In genomic region chr11:57473208-57473930, GRCh38 we compare ENCODE assay signal across 2 cellular contexts.
TF ChIP-seq lines count a peak whose summit lies in the region.

No MANE protein-coding gene starts in this region.

TF ChIP-seq in GM23338, 12 proteins besides CTCF, POLR2A, EP300 and RAD21 (continued from another document):
- TF ChIP-seq, protein P1, sequence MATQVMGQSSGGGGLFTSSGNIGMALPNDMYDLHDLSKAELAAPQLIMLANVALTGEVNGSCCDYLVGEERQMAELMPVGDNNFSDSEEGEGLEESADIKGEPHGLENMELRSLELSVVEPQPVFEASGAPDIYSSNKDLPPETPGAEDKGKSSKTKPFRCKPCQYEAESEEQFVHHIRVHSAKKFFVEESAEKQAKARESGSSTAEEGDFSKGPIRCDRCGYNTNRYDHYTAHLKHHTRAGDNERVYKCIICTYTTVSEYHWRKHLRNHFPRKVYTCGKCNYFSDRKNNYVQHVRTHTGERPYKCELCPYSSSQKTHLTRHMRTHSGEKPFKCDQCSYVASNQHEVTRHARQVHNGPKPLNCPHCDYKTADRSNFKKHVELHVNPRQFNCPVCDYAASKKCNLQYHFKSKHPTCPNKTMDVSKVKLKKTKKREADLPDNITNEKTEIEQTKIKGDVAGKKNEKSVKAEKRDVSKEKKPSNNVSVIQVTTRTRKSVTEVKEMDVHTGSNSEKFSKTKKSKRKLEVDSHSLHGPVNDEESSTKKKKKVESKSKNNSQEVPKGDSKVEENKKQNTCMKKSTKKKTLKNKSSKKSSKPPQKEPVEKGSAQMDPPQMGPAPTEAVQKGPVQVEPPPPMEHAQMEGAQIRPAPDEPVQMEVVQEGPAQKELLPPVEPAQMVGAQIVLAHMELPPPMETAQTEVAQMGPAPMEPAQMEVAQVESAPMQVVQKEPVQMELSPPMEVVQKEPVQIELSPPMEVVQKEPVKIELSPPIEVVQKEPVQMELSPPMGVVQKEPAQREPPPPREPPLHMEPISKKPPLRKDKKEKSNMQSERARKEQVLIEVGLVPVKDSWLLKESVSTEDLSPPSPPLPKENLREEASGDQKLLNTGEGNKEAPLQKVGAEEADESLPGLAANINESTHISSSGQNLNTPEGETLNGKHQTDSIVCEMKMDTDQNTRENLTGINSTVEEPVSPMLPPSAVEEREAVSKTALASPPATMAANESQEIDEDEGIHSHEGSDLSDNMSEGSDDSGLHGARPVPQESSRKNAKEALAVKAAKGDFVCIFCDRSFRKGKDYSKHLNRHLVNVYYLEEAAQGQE (IDR thresholded peaks at IDR 0.05; ENCODE audit: unreplicated experiment) = no peak
- TF ChIP-seq STAT1 (IDR thresholded peaks at IDR 0.05; ENCODE audit: unreplicated experiment) (no peak), EZH2phosphoT487 (IDR thresholded peaks at IDR 0.05; ENCODE audit: unreplicated experiment) (no peak), ZNF462 (CRISPR knock-in tag; IDR thresholded peaks at IDR 0.05) (no peak), ETS1 (IDR thresholded peaks at IDR 0.05) (no peak), ZNF331 (CRISPR knock-in tag; IDR thresholded peaks at IDR 0.05; ENCODE audit: low read depth) (no peak), POLR2AphosphoS5 (IDR thresholded peaks at IDR 0.05; ENCODE audit: low read depth) (no peak), JUNB (IDR thresholded peaks at IDR 0.05; ENCODE audit: unreplicated experiment) (no peak), NANOG (IDR thresholded peaks at IDR 0.05; ENCODE audit: borderline replicate concordance) (no peak), EZH2 (IDR thresholded peaks at IDR 0.05; ENCODE audit: low read depth, unreplicated experiment) (no peak), CREB1 (CRISPR knock-in tag; IDR thresholded peaks at IDR 0.05; ENCODE audit: low read depth) (no peak)
TF ChIP-seq in GM23338: peak in this region for 0.

TF ChIP-seq in PFSK-1, 5 proteins besides CTCF, POLR2A, EP300 and RAD21 (continued from another document):
- TF ChIP-seq, protein P1 (IDR thresholded peaks at IDR 0.05; ENCODE audit: insufficient read depth in 1 of 2, low read depth in 2 of 2, low read length in 2 of 2) = no peak
TF ChIP-seq in PFSK-1: peak in this region for 1.
